In the genomic region with DNA sequence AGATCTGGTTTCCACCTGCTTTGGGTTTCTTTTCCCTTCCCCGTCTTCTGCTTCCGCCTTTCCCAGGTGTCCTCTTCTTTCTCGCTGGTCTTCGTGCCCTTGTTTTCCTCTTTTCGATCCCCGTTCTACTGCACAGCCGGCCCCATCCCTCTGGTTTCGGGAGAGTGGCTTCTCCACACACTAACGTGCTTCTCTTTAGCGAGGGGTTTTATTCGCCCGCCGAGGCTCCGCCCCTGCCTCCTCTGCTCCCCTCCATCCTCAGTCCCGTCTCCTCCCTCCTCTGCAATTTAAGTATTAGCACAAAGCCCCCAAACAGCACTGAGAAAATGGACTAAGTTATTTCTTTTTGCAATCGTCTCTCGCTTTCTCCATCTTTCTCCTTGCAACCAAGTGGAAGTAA, we compare ENCODE assay signal across 8 cellular contexts. TPM values are rescaled to one million over a fixed set of nuclear protein-coding genes. Genes with fewer than 3 reads are reported as not detected.
A peak's percentile ranks its signal among the peaks of the same experiment; 100 is the strongest.
DNase-seq lines count a peak whose midpoint lies in the region; ATAC-seq, FAIRE-seq and TF ChIP-seq lines count a peak whose summit lies in the region.

TSS of gene SLC7A8 (minus strand) at position 182 of the 400 bp plus-strand sequence. CDS start 746 bp downstream, outside the sequence.

- H3K4me2 ChIP-seq in trophoblast cell (ENCODE audit: low read length): peak within 1 kb of the TSS; percentile 74

- H3K4me1 Mint-ChIP-seq in activated naive CD8-positive, alpha-beta T cell treated with anti-CD3 and anti-CD28 coated beads for 36 hours: peaks cover 7% of the 10 kb centered on the region

- peaks cover 15% of the 10 kb centered on the region for H3K79me1 ChIP-seq in trophoblast cell (ENCODE audit: low read length)

- no peak within 1 kb of the TSS for H3K9ac ChIP-seq in trophoblast cell (ENCODE audit: low read length)

- peak in 1 of 2 donors; percentile 78 for TF ChIP-seq POLR2A in heart left ventricle (IDR thresholded peaks at IDR 0.05)

- peaks cover 0 to 14% (median 0%) of the 10 kb centered on the region in 9 donors for H3K27me3 ChIP-seq in heart left ventricle
- no peaks in the 10 kb centered on the region for H3K27me3 ChIP-seq in trophoblast cell (ENCODE audit: insufficient read depth, low read length)

- peak within 1 kb of the TSS; percentile 33 for H4K91ac ChIP-seq in trophoblast cell (ENCODE audit: low read depth, low read length)

- H2BK12ac ChIP-seq in trophoblast cell (ENCODE audit: low read length): no peak within 1 kb of the TSS

- no peak within 1 kb of the TSS for H3K27ac Mint-ChIP-seq in activated naive CD8-positive, alpha-beta T cell treated with anti-CD3 and anti-CD28 coated beads for 36 hours

- peak within 1 kb of the TSS; percentile 30 to 67 (median 56) for H3K4me3 ChIP-seq in heart left ventricle
- peak within 1 kb of the TSS; percentile 42 for H3K4me3 ChIP-seq in trophoblast cell (ENCODE audit: low read depth, low read length)

- intact Hi-C loops in heart left ventricle (cut with DNase I): loop anchor here in 2 of 10 donors (1.0 to 2.0 kb wide), 3 partner anchors 29 to 63 kb away; no protein-coding TSS in a partner anchor

- H3K27ac ChIP-seq in heart left ventricle: peak within 1 kb of the TSS in 3 of 12 donors; percentile 34 to 51 (median 40)
- peak within 1 kb of the TSS; percentile 9 for H3K27ac ChIP-seq in trophoblast cell (ENCODE audit: low read depth, low read length)

- H3K18ac ChIP-seq in trophoblast cell (ENCODE audit: low read length): no peak within 1 kb of the TSS

- H4K8ac ChIP-seq in trophoblast cell (ENCODE audit: low read depth, low read length): peak within 1 kb of the TSS; percentile 70

- H3K23ac ChIP-seq in trophoblast cell (ENCODE audit: low read length): no peak within 1 kb of the TSS

- DNase-seq in COLO668 (lab: John Stamatoyannopoulos, UW; ENCODE audit: unreplicated experiment) (peak; percentile 34), NCI-H2196 (lab: John Stamatoyannopoulos, UW; ENCODE audit: unreplicated experiment) (peak; percentile 35), heart left ventricle (peak; percentile 34 to 71 (median 54)), trophoblast cell (no peak), D721Med (ENCODE audit: insufficient read length, low spot score) (no peak)
- peak; percentile 29 for DNase-seq in activated naive CD8-positive, alpha-beta T cell treated with anti-CD3 and anti-CD28 coated beads for 36 hours

- no peak within 1 kb of the TSS for H3K4ac ChIP-seq in trophoblast cell (ENCODE audit: low read depth, low read length)

- no peaks in the 10 kb centered on the region for H3K9me3 Mint-ChIP-seq in activated naive CD8-positive, alpha-beta T cell treated with anti-CD3 and anti-CD28 coated beads for 36 hours

- H3K36me3 ChIP-seq in heart left ventricle (no peaks in the 10 kb centered on the region), trophoblast cell (ENCODE audit: control insufficient read depth in 1 of 2, insufficient read depth in 2 of 2, low read length in 2 of 2) (no peaks in the 10 kb centered on the region)

- H3K4me1 ChIP-seq in heart left ventricle (peaks cover 0 to 31% (median 9%) of the 10 kb centered on the region in 12 donors), trophoblast cell (ENCODE audit: control insufficient read depth in 1 of 2, insufficient read depth in 2 of 2, low read length in 2 of 2) (no peaks in the 10 kb centered on the region)

- H2BK120ac ChIP-seq in trophoblast cell (ENCODE audit: insufficient read depth, low read length, poor library complexity): peak within 1 kb of the TSS; percentile 6

- H3K9me3 ChIP-seq in heart left ventricle (no peaks in the 10 kb centered on the region), trophoblast cell (ENCODE audit: insufficient read depth, low read depth, low read length) (no peaks in the 10 kb centered on the region)

- TF ChIP-seq CTCF in heart left ventricle (IDR thresholded peaks at IDR 0.05): no peak
- TF ChIP-seq CTCF in D721Med (IDR thresholded peaks at IDR 0.05; ENCODE audit: insufficient read depth, missing control alignments): no peak

- H3K36me3 Mint-ChIP-seq in activated naive CD8-positive, alpha-beta T cell treated with anti-CD3 and anti-CD28 coated beads for 36 hours: no peaks in the 10 kb centered on the region

- no peak within 1 kb of the TSS for H3K4me3 Mint-ChIP-seq in activated naive CD8-positive, alpha-beta T cell treated with anti-CD3 and anti-CD28 coated beads for 36 hours

- peaks cover 9% of the 10 kb centered on the region for H3K27me3 Mint-ChIP-seq in activated naive CD8-positive, alpha-beta T cell treated with anti-CD3 and anti-CD28 coated beads for 36 hours

- H2AFZ ChIP-seq in trophoblast cell (ENCODE audit: insufficient read depth, low read length, poor library complexity): peak within 1 kb of the TSS; percentile 81

- no peak for FAIRE-seq in D721Med (lab: Jason Lieb, UNC)

- no peak within 1 kb of the TSS for H2AK5ac ChIP-seq in trophoblast cell (ENCODE audit: low read length)

- ATAC-seq in heart left ventricle (peak; percentile 75 to 83 (median 78)), GM18520 (IDR thresholded peaks at IDR 0.05; ENCODE audit: unreplicated experiment) (no peak), GM21381 (IDR thresholded peaks at IDR 0.05; ENCODE audit: unreplicated experiment) (no peak)

- no peak within 1 kb of the TSS for H3K14ac ChIP-seq in trophoblast cell (ENCODE audit: low read length)

- no peak within 1 kb of the TSS for H2BK5ac ChIP-seq in trophoblast cell (ENCODE audit: low read depth, low read length, poor library complexity)

- H4K12ac ChIP-seq in trophoblast cell (ENCODE audit: low read depth, low read length): no peak within 1 kb of the TSS

- peaks cover 5% of the 10 kb centered on the region for H3K79me2 ChIP-seq in trophoblast cell (ENCODE audit: control insufficient read depth, insufficient read depth, low read length, poor library complexity)

- 2 to 6% (median 3%) methylated on average over 17 of the region's 17 CpGs for WGBS in heart left ventricle, 4 donors
- WGBS in trophoblast cell (ENCODE audit: extremely low coverage, insufficient coverage, insufficient read length): no CpG with 5 or more reads among the region's 17 CpGs

RNA-seq across cellular contexts. Expression of gene SLC7A8, which starts in this region (rescaled TPM):
- 1 to 10 TPM; 2.5 to 2.8 TPM for total RNA-seq in activated naive CD8-positive, alpha-beta T cell treated with anti-CD3 and anti-CD28 coated beads for 36 hours
- total RNA-seq in heart left ventricle: 10 to 100 TPM in 6 of 9 donors, 1 to 10 TPM in 3; 8.5 to 34.1 (median 14.2) TPM
- 10 to 100 TPM in 1 of 2 donors, 1 to 10 TPM in 1; 7.3 to 21.6 TPM for polyA plus RNA-seq in heart left ventricle
- 715 and 802 TPM in 2 replicates for polyA plus RNA-seq in trophoblast cell (2013)

Comparison
In these comparisons a context has a peak if more than half of its experiments do, and no peak if none do; other contexts are left out.
1. DNase-seq: peak in COLO668 (single experiment), NCI-H2196 (single experiment), activated naive CD8-positive, alpha-beta T cell treated with anti-CD3 and anti-CD28 coated beads for 36 hours (single experiment) and heart left ventricle (5 of 5); none in trophoblast cell (0 of 2) and D721Med (single experiment).
2. ATAC-seq: peak in heart left ventricle (4 of 4); none in GM18520 (single experiment) and GM21381 (single experiment).